Comparison of ENCODE assay signal across 11 cellular contexts in genomic region chr11:110113507-110113906, GRCh38.
"Had no signal": no experiment of that assay in that cellular context is flagged by ENCODE, and none has a peak within 500 bp of the region (broad histone marks: within the 10 kb centered on the region; RNA-seq: fewer than 3 reads in every experiment).

No MANE protein-coding gene starts in this region.

- H3K4me3 ChIP-seq: colonic mucosa, lung had no signal

- DNase-seq: activated CD4-positive, alpha-beta T cell treated with anti-CD3 and anti-CD28 coated beads, Interleukin-2, amount 50 U/mL, for 1 hour; activated naive CD4-positive, alpha-beta T cell treated with anti-CD3 and anti-CD28 coated beads, Interleukin-2, amount 10 ng/mL, durations not matched to agents 7 days and 5 days; activated T-cell treated with anti-CD3 and anti-CD28 coated beads for 4 hours; colonic mucosa; effector CD4-positive, alpha-beta T cell; foreskin melanocyte; head of caudate nucleus; left colon; naive B cell had no signal

- H3K4me1 ChIP-seq: colonic mucosa had no signal

- H3K27ac ChIP-seq: colonic mucosa, neutrophil had no signal

- H3K36me3 ChIP-seq: colonic mucosa had no signal

- H3K9me3 ChIP-seq: colonic mucosa, neutrophil had no signal

- H3K27me3 ChIP-seq: colonic mucosa, neutrophil had no signal
